8 cellular contexts compared by ENCODE assay signal in genomic region chr6:43181942-43182860, GRCh38. TPM values are rescaled to one million over a fixed set of nuclear protein-coding genes. Genes with fewer than 3 reads are reported as not detected.
DNase-seq lines count a peak whose midpoint lies in the region; ATAC-seq and TF ChIP-seq lines count a peak whose summit lies in the region.

CUL9 (plus strand) TSS chr6:43182196; CDS start chr6:43184311, 2,115 bp downstream.

- ATAC-seq in GM19397 (IDR thresholded peaks at IDR 0.05; ENCODE audit: unreplicated experiment) = peak; percentile 95
- peak; percentile 87 for ATAC-seq in HG03571 (IDR thresholded peaks at IDR 0.05; ENCODE audit: unreplicated experiment)
- ATAC-seq in activated T-cell treated with anti-CD3 and anti-CD28 coated beads, Interleukin-2, amount 50 U/mL, for 72 hours (replicated peaks in 1 of 2) = peak; percentile 99

- intact Hi-C loops in esophagus muscularis mucosa (cut with DNase I) = no loop called here

- DNase-seq in CD8-positive, alpha-beta memory T cell = peak; percentile 78 to 88 (median 78)
- DNase-seq in activated T-cell treated with anti-CD3 and anti-CD28 coated beads, Interleukin-2, amount 50 U/mL, for 72 hours = peak; percentile 91 to 93
- no peak for DNase-seq in esophagus muscularis mucosa (ENCODE audit: extremely low spot score)
- DNase-seq in stimulated activated CD8-positive, alpha-beta memory T cell treated with anti-CD3 and anti-CD28 coated beads, Interleukin-7, amount 100 ng/mL, for 1 hour (ENCODE audit: low read depth in 2 of 2) = peak; percentile 59 to 61

- peaks cover 10 to 60% (median 10%) of the 10 kb centered on the region in 3 donors for H3K36me3 Mint-ChIP-seq in CD8-positive, alpha-beta memory T cell
- H3K36me3 Mint-ChIP-seq in activated T-cell treated with anti-CD3 and anti-CD28 coated beads, Interleukin-2, amount 50 U/mL, for 72 hours (ENCODE audit: insufficient read depth in 2 of 2) = peaks cover 4 to 25% of the 10 kb centered on the region in 2 donors

- H3K9me3 Mint-ChIP-seq in CD8-positive, alpha-beta memory T cell = no peaks in the 10 kb centered on the region
- H3K9me3 Mint-ChIP-seq in activated T-cell treated with anti-CD3 and anti-CD28 coated beads, Interleukin-2, amount 50 U/mL, for 72 hours = no peaks in the 10 kb centered on the region

- no peak for TF ChIP-seq EP300 in esophagus muscularis mucosa (IDR thresholded peaks at IDR 0.05)

- H3K9me3 ChIP-seq in CD8-positive, alpha-beta memory T cell (ENCODE audit: low read length) = no peaks in the 10 kb centered on the region
- H3K9me3 ChIP-seq in esophagus muscularis mucosa = no peaks in the 10 kb centered on the region
- no peaks in the 10 kb centered on the region for H3K9me3 ChIP-seq in muscle layer of duodenum (ENCODE audit: control insufficient read depth in 1 of 2, low read length in 2 of 2)

- no peak for TF ChIP-seq POLR2A in esophagus muscularis mucosa (IDR thresholded peaks at IDR 0.05; ENCODE audit: low read depth)

- peaks cover 0 to 2% of the 10 kb centered on the region in 2 donors for H3K27me3 Mint-ChIP-seq in CD8-positive, alpha-beta memory T cell
- no peaks in the 10 kb centered on the region for H3K27me3 Mint-ChIP-seq in activated T-cell treated with anti-CD3 and anti-CD28 coated beads, Interleukin-2, amount 50 U/mL, for 72 hours (ENCODE audit: low read depth)

- H3K4me1 Mint-ChIP-seq in CD8-positive, alpha-beta memory T cell = peaks cover 44 to 57% (median 55%) of the 10 kb centered on the region in 3 donors
- H3K4me1 Mint-ChIP-seq in activated T-cell treated with anti-CD3 and anti-CD28 coated beads, Interleukin-2, amount 50 U/mL, for 72 hours (ENCODE audit: low read depth) = peaks cover 48% of the 10 kb centered on the region

- H3K27ac ChIP-seq in CD8-positive, alpha-beta memory T cell (ENCODE audit: low read depth, low read length) = peak within 1 kb of the TSS; percentile 70
- H3K27ac ChIP-seq in esophagus muscularis mucosa (replicated peaks in 1 of 4) = peak within 1 kb of the TSS; percentile 79 to 85 (median 81)
- H3K27ac ChIP-seq in muscle layer of duodenum (ENCODE audit: low read length) = peak within 1 kb of the TSS; percentile 85

- POLR2A ChIA-PET in CD8-positive, alpha-beta memory T cell (lab: Charles Lee) = interaction anchor here (0.6 to 1.7 kb wide), 5 partner anchors 9 to 202 kb away, joined by 3 to 9 read pairs (median 4); no protein-coding TSS in a partner anchor

- H3K4me1 ChIP-seq in CD8-positive, alpha-beta memory T cell (ENCODE audit: insufficient read depth, low read length) = peaks cover 57% of the 10 kb centered on the region
- H3K4me1 ChIP-seq in esophagus muscularis mucosa = peaks cover 17 to 59% (median 33%) of the 10 kb centered on the region in 4 donors
- H3K4me1 ChIP-seq in muscle layer of duodenum (ENCODE audit: control insufficient read depth in 1 of 2, insufficient read depth in 2 of 2, low read length in 2 of 2) = peaks cover 0 to 29% of the 10 kb centered on the region in 2 donors

- CTCF ChIA-PET in CD8-positive, alpha-beta memory T cell (lab: Charles Lee) = interaction anchor here (0.7 to 2.4 kb wide), 4 partner anchors 9 to 47 kb away, joined by 3 to 9 read pairs (median 6); partner anchors contain the start of gene DNPH1

- peak within 1 kb of the TSS; percentile 91 to 97 (median 96) for H3K4me3 Mint-ChIP-seq in CD8-positive, alpha-beta memory T cell
- peak within 1 kb of the TSS; percentile 96 to 98 for H3K4me3 Mint-ChIP-seq in activated T-cell treated with anti-CD3 and anti-CD28 coated beads, Interleukin-2, amount 50 U/mL, for 72 hours

- peak within 1 kb of the TSS; percentile 91 to 98 (median 96) for H3K27ac Mint-ChIP-seq in CD8-positive, alpha-beta memory T cell
- H3K27ac Mint-ChIP-seq in activated T-cell treated with anti-CD3 and anti-CD28 coated beads, Interleukin-2, amount 50 U/mL, for 72 hours = peak within 1 kb of the TSS; percentile 90

- H3K36me3 ChIP-seq in CD8-positive, alpha-beta memory T cell (ENCODE audit: insufficient read depth, low read length) = peaks cover 12% of the 10 kb centered on the region
- H3K36me3 ChIP-seq in esophagus muscularis mucosa (peaks cover 37 to 71% (median 63%) of the 10 kb centered on the region in 4 donors), muscle layer of duodenum (ENCODE audit: control insufficient read depth in 1 of 2, insufficient read depth in 2 of 2, low read length in 2 of 2) (peaks cover 39 to 55% of the 10 kb centered on the region in 2 donors)

- peak in 1 of 3 experiments; percentile 28 for TF ChIP-seq CTCF in esophagus muscularis mucosa (IDR thresholded peaks at IDR 0.05)

- 1% methylated on average over 24 of the region's 51 CpGs for WGBS in esophagus muscularis mucosa

- no peaks in the 10 kb centered on the region for H3K27me3 ChIP-seq in CD8-positive, alpha-beta memory T cell (ENCODE audit: insufficient read depth, low read length, poor library complexity, severe bottlenecking)
- H3K27me3 ChIP-seq in esophagus muscularis mucosa (no peaks in the 10 kb centered on the region), muscle layer of duodenum (ENCODE audit: low read depth, low read length) (no peaks in the 10 kb centered on the region)

- H3K4me3 ChIP-seq in CD8-positive, alpha-beta memory T cell (ENCODE audit: low read length) = peak within 1 kb of the TSS; percentile 76
- H3K4me3 ChIP-seq in esophagus muscularis mucosa (peak within 1 kb of the TSS; percentile 69 to 88 (median 81)), muscle layer of duodenum (ENCODE audit: low read depth in 1 of 2, low read length in 2 of 2) (peak within 1 kb of the TSS; percentile 80 to 85)

TF ChIP-seq in PFSK-1, 5 proteins besides CTCF, POLR2A, EP300 and RAD21:
- TF ChIP-seq REST (IDR thresholded peaks at IDR 0.05; ENCODE audit: insufficient read depth in 1 of 2, low read depth in 2 of 2, low read length in 2 of 2) (no peak; a peak in 2 of 4 replicates), SIN3A (IDR thresholded peaks at IDR 0.05; ENCODE audit: borderline replicate concordance, insufficient read depth, low read length) (peak; percentile 72; the same call in 1 of the 2 replicates), FOXP2 (optimal IDR thresholded peaks at IDR 0.05; ENCODE audit: borderline replicate concordance, extremely low read depth, extremely low read length, insufficient read depth) (no peak), TAF1 (IDR thresholded peaks at IDR 0.05; ENCODE audit: borderline replicate concordance, insufficient read depth, low read length) (0 out of 2 replicates have a peak, but pooled peaks have one; percentile 36), POLR2AphosphoS5 (IDR thresholded peaks at IDR 0.05; ENCODE audit: low read depth, low read length) (peak; percentile 92)

RNA-seq across cellular contexts. Expression of gene CUL9, which starts in this region (rescaled TPM):
- 10 to 100 TPM; 35.3 to 38.3 TPM for total RNA-seq in CD8-positive, alpha-beta memory T cell
- 9.0 TPM for polyA plus RNA-seq in CD8-positive, alpha-beta memory T cell
- polyA plus RNA-seq in PFSK-1 (2012; ENCODE audit: insufficient read length, low read depth) = 46.3 TPM
- 10 to 100 TPM; 60.7 to 62.0 TPM for total RNA-seq in activated T-cell treated with anti-CD3 and anti-CD28 coated beads, Interleukin-2, amount 50 U/mL, for 72 hours
- total RNA-seq in esophagus muscularis mucosa = 10 to 100 TPM; 21.5 to 46.6 (median 33.6) TPM
